In the genomic region with DNA sequence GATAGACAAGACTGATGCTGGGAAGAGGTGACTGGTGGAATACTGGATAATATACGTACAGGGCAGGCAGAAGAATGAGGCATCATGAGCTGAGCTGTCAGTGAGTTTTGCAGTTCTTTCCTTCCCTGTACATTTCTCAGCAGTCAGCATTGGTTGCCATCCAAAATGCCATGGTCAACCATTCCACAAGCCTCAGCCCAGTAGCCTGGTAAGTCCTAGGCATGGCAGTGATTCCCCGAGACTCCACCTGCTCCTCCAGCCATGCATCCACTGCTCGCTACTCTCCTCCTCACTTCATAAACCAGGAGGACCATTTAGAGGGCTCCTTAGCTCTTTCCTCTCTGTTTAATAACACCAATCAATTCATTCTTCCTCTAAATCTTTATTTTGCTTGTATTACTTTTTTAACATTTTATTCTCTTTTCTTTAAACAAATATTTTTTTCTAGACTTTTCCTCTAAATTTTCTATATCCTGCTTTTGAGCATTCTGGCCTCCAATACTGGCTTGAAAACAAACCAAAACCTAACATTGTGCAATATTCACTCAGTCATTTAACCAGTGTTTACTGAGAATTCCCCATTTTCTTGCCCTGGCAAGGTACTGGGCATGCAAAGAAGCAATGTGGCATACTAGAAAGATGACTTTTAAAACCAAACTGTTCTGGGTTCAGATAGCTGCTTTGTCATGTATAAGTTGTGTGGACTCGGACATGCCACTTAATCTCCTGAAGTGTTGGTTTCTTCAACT, we compare ENCODE assay signal across 17 cellular contexts.
DNase-seq lines count a peak whose midpoint lies in the region; ATAC-seq and TF ChIP-seq lines count a peak whose summit lies in the region.
"Had no signal": no experiment of that assay in that cellular context is flagged by ENCODE, and none has a peak within 500 bp of the region (broad histone marks: within the 10 kb centered on the region; RNA-seq: fewer than 3 reads in every experiment).

No MANE protein-coding gene starts in this region.

- no peaks in the 10 kb centered on the region for H4K20me1 ChIP-seq in IMR-90 (ENCODE audit: insufficient read depth, low read length)
- H4K20me1 ChIP-seq: BLaER1 had no signal

- CTCF ChIA-PET in IMR-90 (lab: Yijun Ruan, JAX), result interaction anchor here (1.0 kb wide), 1 partner anchor 12 kb away, joined by 3 read pairs; no protein-coding TSS in a partner anchor

- H4K5ac ChIP-seq in IMR-90 (ENCODE audit: low read depth, low read length), result no peak overlapping the region

- WGBS in IMR-90 (ENCODE audit: extremely low coverage in 2 of 2, insufficient read length in 1 of 2), 2 experiments, result no CpG with 5 or more reads among the region's 4 CpGs

- in situ Hi-C loops in IMR-90 (cut with MboI; ENCODE audit: low sequenced_read_pairs), result no loop called here

- no peak overlapping the region for H3K23ac ChIP-seq in IMR-90 (ENCODE audit: low read depth, low read length)

- H3K4ac ChIP-seq in IMR-90 (ENCODE audit: low read depth, low read length), result no peak overlapping the region

- TF ChIP-seq CTCF in IMR-90 (conservative IDR thresholded peaks at IDR 0.05; ENCODE audit: low read depth, low read length) (no peak), fibroblast of the aortic adventitia (IDR thresholded peaks at IDR 0.05; ENCODE audit: insufficient read depth, low read length) (no peak)

- POLR2A ChIA-PET in IMR-90 (lab: Charles Lee; ENCODE audit: unreplicated experiment), result no interaction called here

- H3K27ac ChIP-seq in IMR-90 (ENCODE audit: insufficient read depth, low read length), result no peak overlapping the region
- H3K27ac ChIP-seq: BLaER1, cardiac muscle cell, neural progenitor cell, upper lobe of left lung had no signal

- dilution Hi-C loops in IMR-90 (cut with HindIII; ENCODE audit: low sequenced_read_pairs, unreplicated experiment), result no loop called here

- H3K79me1 ChIP-seq in IMR-90 (ENCODE audit: low read depth in 1 of 2, low read length in 2 of 2), result no peaks in the 10 kb centered on the region

- H2BK15ac ChIP-seq in IMR-90 (ENCODE audit: low read depth, low read length), result no peak overlapping the region

- no peak overlapping the region for H2BK20ac ChIP-seq in IMR-90 (ENCODE audit: low read depth, low read length)

- no peak overlapping the region for H2BK120ac ChIP-seq in IMR-90 (ENCODE audit: low read depth, low read length)

- H2AK5ac ChIP-seq in IMR-90 (ENCODE audit: low read depth, low read length), result no peak overlapping the region

- no peak overlapping the region for H3K18ac ChIP-seq in IMR-90 (ENCODE audit: low read depth, low read length)

- no peak overlapping the region for H4K8ac ChIP-seq in IMR-90 (ENCODE audit: low read depth in 2 of 2, low read length in 2 of 2)

- TF ChIP-seq RAD21 in IMR-90 (IDR thresholded peaks at IDR 0.05; ENCODE audit: low read length), result no peak

- intact Hi-C loops in IMR-90 (cut with micrococcal nuclease) (loop anchor here (5.0 kb wide), 1 partner anchor 114 kb away; no protein-coding TSS in a partner anchor), sciatic nerve (cut with DNase I) (no loop called here)

- H3K4me2 ChIP-seq in IMR-90 (ENCODE audit: low read depth, low read length), result no peak overlapping the region
- H3K4me2 ChIP-seq: BLaER1, neural progenitor cell had no signal

- H3K27me3 ChIP-seq in IMR-90 (ENCODE audit: control insufficient read depth, insufficient read depth, low read length), result no peaks in the 10 kb centered on the region
- H3K27me3 ChIP-seq: BLaER1, cardiac muscle cell, neural progenitor cell, upper lobe of left lung had no signal

- no peak overlapping the region for H2AFZ ChIP-seq in IMR-90 (replicated peaks; ENCODE audit: low read length, poor library complexity)
- H2AFZ ChIP-seq: neural progenitor cell had no signal

- H3K9ac ChIP-seq in IMR-90 (ENCODE audit: low read depth, low read length), result no peak overlapping the region
- H3K9ac ChIP-seq: BLaER1, neural progenitor cell had no signal

- no peaks in the 10 kb centered on the region for H3K9me1 ChIP-seq in IMR-90 (ENCODE audit: insufficient read depth, low read length)

- no peaks in the 10 kb centered on the region for H3K36me3 ChIP-seq in IMR-90 (ENCODE audit: control insufficient read depth, insufficient read depth, low read length)
- H3K36me3 ChIP-seq: BLaER1, cardiac muscle cell, neural progenitor cell, upper lobe of left lung had no signal

- BruUV-seq in IMR-90 (replicated peaks; lab: Mats Ljungman, UMichigan), result no TSS peak

- no peak overlapping the region for H2AK9ac ChIP-seq in IMR-90 (replicated peaks; ENCODE audit: low read depth, low read length, poor library complexity)

- H3K14ac ChIP-seq in IMR-90 (replicated peaks; ENCODE audit: low read depth, low read length), result no peak overlapping the region

- peak; percentile 26 for DNase-seq in IMR-90
- DNase-seq in amniotic epithelial cell (ENCODE audit: low read depth), result peak; percentile 34
- DNase-seq in fibroblast of the aortic adventitia (ENCODE audit: low read depth), result peak; percentile 61
- no peak for DNase-seq in sciatic nerve (ENCODE audit: low spot score)
- DNase-seq in NCI-H1694 (lab: John Stamatoyannopoulos, UW), result no peak
- DNase-seq in activated naive CD4-positive, alpha-beta T cell (lab: John Stamatoyannopoulos, UW), result no peak
- DNase-seq: activated CD4-positive, alpha-beta T cell treated with anti-CD3 and anti-CD28 coated beads, Interleukin-2, amount 50 U/mL, for 1 hour; NCI-H1417; NCI-H526 treated with DMSO at 0.1 percent for 48 hours; SIG-M5; stimulated activated CD4-positive, alpha-beta T cell treated with anti-CD3 and anti-CD28 coated beads, Interleukin-12 subunit alpha, Interleukin-12 subunit beta, amount 100 ng/mL, for 4 hours; T-helper 1 cell; upper lobe of left lung had no signal

- H2BK5ac ChIP-seq in IMR-90 (ENCODE audit: low read depth, low read length, poor library complexity, severe bottlenecking), result no peak overlapping the region

- no peak for TF ChIP-seq POLR2A in IMR-90 (IDR thresholded peaks at IDR 0.05; ENCODE audit: low read depth, low read length)

- H3K4me1 ChIP-seq in IMR-90 (ENCODE audit: control insufficient read depth, insufficient read depth, low read length), result peaks cover 4% of the 10 kb centered on the region
- H3K4me1 ChIP-seq: BLaER1, neural progenitor cell, upper lobe of left lung had no signal

- no peaks in the 10 kb centered on the region for H3K9me3 ChIP-seq in IMR-90 (ENCODE audit: control insufficient read depth, insufficient read depth, low read length)
- H3K9me3 ChIP-seq: BLaER1, upper lobe of left lung had no signal

- H3K56ac ChIP-seq in IMR-90 (ENCODE audit: extremely low read depth, insufficient read depth, low read length), result no peak overlapping the region

- H4K91ac ChIP-seq in IMR-90 (ENCODE audit: insufficient read depth, low read depth, low read length), result no peak overlapping the region

- no peak overlapping the region for H3K4me3 ChIP-seq in IMR-90 (ENCODE audit: insufficient read depth, low read depth, low read length)
- no peak overlapping the region for H3K4me3 ChIP-seq in fibroblast of the aortic adventitia (ENCODE audit: low read depth, low read length)
- H3K4me3 ChIP-seq: BLaER1, cardiac muscle cell, neural progenitor cell, upper lobe of left lung had no signal

- ATAC-seq in IMR-90 (ENCODE audit: low read depth) (peak; percentile 24), sciatic nerve (peak; percentile 48), GM18909 (IDR thresholded peaks at IDR 0.05; ENCODE audit: poor library complexity, unreplicated experiment) (no peak)

TF ChIP-seq in IMR-90, 13 proteins besides CTCF, POLR2A, EP300 and RAD21:
- TF ChIP-seq CEBPB (IDR thresholded peaks at IDR 0.05; ENCODE audit: low read depth, low read length) (peak; percentile 85), NFE2L2 (IDR thresholded peaks at IDR 0.05; ENCODE audit: low read depth, low read length) (no peak)
TF ChIP-seq in IMR-90: peak in this region for 1.

Comparison
In these comparisons a context has a peak if more than half of its experiments do, and no peak if none do; other contexts are left out.
1. DNase-seq: peak in IMR-90 (single experiment), amniotic epithelial cell (single experiment) and fibroblast of the aortic adventitia (single experiment); none in sciatic nerve (single experiment), NCI-H1694 (single experiment) and activated naive CD4-positive, alpha-beta T cell (0 of 4).